ENCODE assay signal across 8 cellular contexts in genomic region chr11:124069429-124070401, GRCh38. TPM values are rescaled to one million over a fixed set of nuclear protein-coding genes. Genes with fewer than 3 reads are reported as not detected.
DNase-seq lines count a peak whose midpoint lies in the region; ATAC-seq, FAIRE-seq and TF ChIP-seq lines count a peak whose summit lies in the region.

No MANE protein-coding gene starts in this region.

- intact Hi-C loops in Panc1 (cut with micrococcal nuclease; ENCODE audit: unreplicated experiment) = loop anchor here (2.0 to 10.0 kb wide), 3 partner anchors 125 to 518 kb away; partner anchors contain the start of gene OR8D2

- no peak overlapping the region for H3K4me3 ChIP-seq in DND-41 (ENCODE audit: low read depth in 1 of 2, low read length in 2 of 2)
- H3K4me3 ChIP-seq in Panc1 (ENCODE audit: low read depth in 2 of 2, low read length in 2 of 2) = peak overlapping the region in 1 of 2 experiments; percentile 38; a peak in 3 of 4 replicates
- peak overlapping the region; percentile 54 for H3K4me3 ChIP-seq in astrocyte (ENCODE audit: insufficient read depth, low read depth, low read length)

- BruUV-seq in Panc1 (replicated peaks; lab: Mats Ljungman, UMichigan) = no TSS peak

- no peak overlapping the region for H3K4me3 Mint-ChIP-seq in astrocyte (ENCODE audit: unreplicated experiment)

- H3K79me2 ChIP-seq in DND-41 (ENCODE audit: insufficient read depth, low read length) (no peaks in the 10 kb centered on the region), astrocyte (ENCODE audit: insufficient read depth, low read length) (no peaks in the 10 kb centered on the region)

- H3K9me3 Mint-ChIP-seq in astrocyte (ENCODE audit: unreplicated experiment) = peaks cover 2% of the 10 kb centered on the region

- H3K36me3 ChIP-seq in DND-41 (ENCODE audit: insufficient read depth, low read length) (no peaks in the 10 kb centered on the region), Panc1 (ENCODE audit: control insufficient read depth, insufficient read depth, low read length) (no peaks in the 10 kb centered on the region), astrocyte (ENCODE audit: insufficient read depth, low read length) (no peaks in the 10 kb centered on the region)

- no peaks in the 10 kb centered on the region for H3K27me3 Mint-ChIP-seq in astrocyte (ENCODE audit: low read depth, unreplicated experiment)

- POLR2A ChIA-PET in Panc1 (lab: Charles Lee) = no interaction called here

- H3K9me3 ChIP-seq in DND-41 (ENCODE audit: insufficient read depth, low read length, severe bottlenecking) (no peaks in the 10 kb centered on the region), Panc1 (ENCODE audit: control insufficient read depth, insufficient read depth, low read depth, low read length) (no peaks in the 10 kb centered on the region), astrocyte (ENCODE audit: insufficient read depth, low read depth, low read length) (no peaks in the 10 kb centered on the region)

- DNase-seq in DND-41 (peak; percentile 62), GM20000 (ENCODE audit: low spot score) (peak; percentile 24), Panc1 (ENCODE audit: low read depth, low spot score) (no peak), astrocyte (ENCODE audit: low read depth) (peak; percentile 36), iPS-NIHi7 (ENCODE audit: extremely low spot score) (peak; percentile 58), HPDE6-E6E7 (ENCODE audit: extremely low spot score) (no peak)
- peak; percentile 37 for DNase-seq in stimulated activated CD4-positive, alpha-beta T cell treated with anti-CD3 and anti-CD28 coated beads, Interleukin-4, amount 100 ng/mL, for 24 hours

- H4K20me1 ChIP-seq in DND-41 (ENCODE audit: insufficient read depth, low read length) = no peaks in the 10 kb centered on the region
- H4K20me1 ChIP-seq in astrocyte (ENCODE audit: insufficient read depth, low read length) = no peaks in the 10 kb centered on the region

- in situ Hi-C loops in Panc1 (cut with HindIII; ENCODE audit: low pct_unique_long_range_greater_than_20kb, low sequenced_read_pairs) = no loop called here

- H3K4me2 ChIP-seq in DND-41 (ENCODE audit: insufficient read depth, low read length) (peak overlapping the region; percentile 46; the same call in 1 of the 2 replicates), astrocyte (ENCODE audit: low read length) (peak overlapping the region; percentile 83)

- H3K27me3 ChIP-seq in DND-41 (ENCODE audit: insufficient read depth, low read length, poor library complexity) (peaks cover 3% of the 10 kb centered on the region), Panc1 (ENCODE audit: control insufficient read depth, insufficient read depth, low read length) (peaks cover 11% of the 10 kb centered on the region), astrocyte (ENCODE audit: insufficient read depth, low read length) (peaks cover 16% of the 10 kb centered on the region)

- TF ChIP-seq CTCF in DND-41 (IDR thresholded peaks at IDR 0.05; ENCODE audit: borderline replicate concordance, extremely low read depth, low read length, poor library complexity, severe bottlenecking) (peak; percentile 68), GM20000 (IDR thresholded peaks at IDR 0.05; ENCODE audit: extremely low read depth, missing control alignments) (peak; percentile 23), Panc1 (IDR thresholded peaks at IDR 0.05) (peak; percentile 88), astrocyte (IDR thresholded peaks at IDR 0.05; ENCODE audit: insufficient read depth, low read depth, low read length) (peak; percentile 63)

- no peaks in the 10 kb centered on the region for H3K36me3 Mint-ChIP-seq in astrocyte (ENCODE audit: low read depth, unreplicated experiment)

- no peaks in the 10 kb centered on the region for H3K4me1 Mint-ChIP-seq in astrocyte (ENCODE audit: low read depth, unreplicated experiment)

- H3K27ac ChIP-seq in DND-41 (ENCODE audit: low read length) = no peak overlapping the region
- H3K27ac ChIP-seq in Panc1 (ENCODE audit: low read length) = no peak overlapping the region
- no peak overlapping the region for H3K27ac ChIP-seq in astrocyte (ENCODE audit: low read depth, low read length)

- FAIRE-seq in astrocyte (lab: Jason Lieb, UNC) = no peak

- H3K9ac ChIP-seq in DND-41 (ENCODE audit: low read depth, low read length) (no peak overlapping the region), astrocyte (ENCODE audit: low read length) (no peak overlapping the region)

- peak; percentile 98 for ATAC-seq in DND-41 (ENCODE audit: insufficient read depth, low read depth)
- ATAC-seq in HG03521 (IDR thresholded peaks at IDR 0.05; ENCODE audit: unreplicated experiment) = peak; percentile 79
- ATAC-seq in Panc1 = peak; percentile 95

- H2AFZ ChIP-seq in DND-41 (ENCODE audit: low read depth, low read length) (no peak overlapping the region; the same call in 1 of the 2 replicates), astrocyte (ENCODE audit: low read depth, low read length) (peak overlapping the region; percentile 49)

- no peak overlapping the region for H3K27ac Mint-ChIP-seq in astrocyte (ENCODE audit: unreplicated experiment)

- CTCF ChIA-PET in Panc1 (lab: Charles Lee) = interaction anchor here (0.5 to 1.0 kb wide), 2 partner anchors 516 to 852 kb away, joined by 3 to 7 read pairs; no protein-coding TSS in a partner anchor

- H3K4me1 ChIP-seq in DND-41 (ENCODE audit: insufficient read depth, low read length) (peaks cover 3% of the 10 kb centered on the region), Panc1 (ENCODE audit: control insufficient read depth, insufficient read depth, low read length) (no peaks in the 10 kb centered on the region), astrocyte (ENCODE audit: insufficient read depth, low read length) (peaks cover 5% of the 10 kb centered on the region)

RNA-seq across cellular contexts. Expression of gene OR10G7, which starts 28.6 kb away (rescaled TPM):
- not detected for total RNA-seq in Panc1 (2021; ENCODE audit: unreplicated experiment)
- polyA plus RNA-seq in Panc1 (2012; ENCODE audit: insufficient read length) = not detected
- not detected in 2 replicates for total RNA-seq in astrocyte

RNA-seq across cellular contexts. Expression of gene OR10G8, which starts 43.1 kb away (rescaled TPM):
- not detected for total RNA-seq in Panc1 (2021; ENCODE audit: unreplicated experiment)
- polyA plus RNA-seq in Panc1 (2012; ENCODE audit: insufficient read length) = not detected
- not detected in 2 replicates for total RNA-seq in astrocyte

RNA-seq across cellular contexts. Expression of gene VWA5A, which starts 45.5 kb away (rescaled TPM):
- total RNA-seq in Panc1 (2021; ENCODE audit: unreplicated experiment) (3.1 TPM), astrocyte (8.6 and 8.7 TPM in 2 replicates)
- 2.7 TPM for polyA plus RNA-seq in Panc1 (2012; ENCODE audit: insufficient read length)

RNA-seq across cellular contexts. Expression of gene OR10G9, which starts 46.9 kb away (rescaled TPM):
- total RNA-seq in Panc1 (2021; ENCODE audit: unreplicated experiment) = not detected
- polyA plus RNA-seq in Panc1 (2012; ENCODE audit: insufficient read length) = not detected
- not detected in 2 replicates for total RNA-seq in astrocyte

RNA-seq across cellular contexts. Expression of gene OR10G4, which starts 56.9 kb away (rescaled TPM):
- not detected for total RNA-seq in Panc1 (2021; ENCODE audit: unreplicated experiment)
- polyA plus RNA-seq in Panc1 (2012; ENCODE audit: insufficient read length) = not detected
- not detected in 2 replicates for total RNA-seq in astrocyte

Comparison
In these comparisons a context has a peak if more than half of its experiments do, and no peak if none do; other contexts are left out.
1. DNase-seq: peak in DND-41 (single experiment), GM20000 (single experiment), astrocyte (single experiment), iPS-NIHi7 (single experiment) and stimulated activated CD4-positive, alpha-beta T cell treated with anti-CD3 and anti-CD28 coated beads, Interleukin-4, amount 100 ng/mL, for 24 hours (single experiment); none in Panc1 (single experiment) and HPDE6-E6E7 (single experiment).
2. CTCF ChIP-seq: peak in every context shown above with its lines; median percentile 88 in Panc1; 68 in DND-41; 63 in astrocyte; 23 in GM20000.
3. Peak in every context shown above with its lines, with median percentiles within 50 percentile points of each other: ATAC-seq.